8 cellular contexts compared by ENCODE assay signal in genomic region chr3:16264708-16265454, GRCh38. TPM values are rescaled to one million over a fixed set of nuclear protein-coding genes. Genes with fewer than 3 reads are reported as not detected.
A peak's percentile ranks its signal among the peaks of the same experiment; 100 is the strongest.
DNase-seq lines count a peak whose midpoint lies in the region; ATAC-seq, FAIRE-seq and TF ChIP-seq lines count a peak whose summit lies in the region.

Gene DPH3, minus strand, starts transcription at chr3:16264943. Its CDS starts 67 bp downstream, at chr3:16264876.
Gene OXNAD1, plus strand, starts transcription at chr3:16265212. Its CDS starts 5,741 bp downstream, at chr3:16270953.

- peak within 1 kb of the TSS; percentile 88 for H3K18ac ChIP-seq in H1 (ENCODE audit: extremely low read depth, low read length)
- H3K18ac ChIP-seq in mesenchymal stem cell (ENCODE audit: low read depth in 1 of 2, low read length in 2 of 2): peak within 1 kb of the TSS; percentile 46 to 78

- WGBS in H1 (ENCODE audit: extremely low coverage in 1 of 2, insufficient coverage in 1 of 2, insufficient read length in 1 of 2, insufficient replicate concordance in 2 of 2, low coverage in 1 of 2, low lambda C conversion rate in 2 of 2, missing lambda C conversion rate in 1 of 2), 2 experiments: 1% methylated on average over 59 of the region's 61 CpGs; no CpG with 5 or more reads in 1 of the 2 experiments
- WGBS in mesenchymal stem cell: under 1% methylated on average over 61 of the region's 61 CpGs

- no peak within 1 kb of the TSS for H2BK20ac ChIP-seq in H1 (ENCODE audit: low read length)

- H3K4me1 ChIP-seq in H1 (replicated peaks in 1 of 4; ENCODE audit: control insufficient read depth in 3 of 4, insufficient read depth in 4 of 4, low read length in 3 of 4) (peaks cover 0 to 8% (median 1%) of the 10 kb centered on the region in 4 experiments; a peak in 4 of 7 replicates), mesenchymal stem cell (ENCODE audit: control insufficient read depth, insufficient read depth, low read depth, low read length) (peaks cover 2% of the 10 kb centered on the region)

- peak within 1 kb of the TSS; percentile 87 to 99 (median 96) for H3K4me3 ChIP-seq in H1 (ENCODE audit: extremely low read depth in 1 of 4, insufficient read depth in 2 of 4, low read depth in 3 of 4, low read length in 4 of 4)
- H3K4me3 ChIP-seq in mesenchymal stem cell (ENCODE audit: insufficient read depth in 1 of 2, low read depth in 1 of 2, low read length in 2 of 2): peak within 1 kb of the TSS; percentile 93

- ATAC-seq in GM21367 (IDR thresholded peaks at IDR 0.05; ENCODE audit: unreplicated experiment): peak; percentile 98

- H2AK5ac ChIP-seq in H1 (ENCODE audit: low read depth, low read length) (no peak within 1 kb of the TSS), mesenchymal stem cell (ENCODE audit: low read length, severe bottlenecking) (no peak within 1 kb of the TSS)

- peaks cover 6% of the 10 kb centered on the region for H3K23me2 ChIP-seq in H1 (ENCODE audit: low read depth, low read length)

- H3K79me1 ChIP-seq in H1 (ENCODE audit: low read depth, low read length): peaks cover 11% of the 10 kb centered on the region
- H3K79me1 ChIP-seq in mesenchymal stem cell (replicated peaks; ENCODE audit: low read length, poor library complexity, severe bottlenecking): peaks cover 21% of the 10 kb centered on the region

- H3K4ac ChIP-seq in H1 (replicated peaks; ENCODE audit: insufficient read length, low read depth, low read length) (peak within 1 kb of the TSS; percentile 55), mesenchymal stem cell (ENCODE audit: low read depth in 1 of 2, low read length in 2 of 2) (peak within 1 kb of the TSS; percentile 66 to 89)

- H2BK5ac ChIP-seq in H1 (ENCODE audit: low read depth, low read length): peak within 1 kb of the TSS; percentile 89
- peak within 1 kb of the TSS; percentile 33 for H2BK5ac ChIP-seq in mesenchymal stem cell (ENCODE audit: low read depth, low read length, poor library complexity, severe bottlenecking)

- H4K91ac ChIP-seq in H1 (replicated peaks; ENCODE audit: insufficient read length, low read length): peak within 1 kb of the TSS; percentile 48
- H4K91ac ChIP-seq in mesenchymal stem cell (ENCODE audit: low read length): no peak within 1 kb of the TSS

- DNase-seq in COR-L47 (lab: John Stamatoyannopoulos, UW) (peak; percentile 96), HTR-8/SVneo (ENCODE audit: insufficient read length, low spot score) (peak; percentile 98), NOMO-1 treated with dmso at 0.1 percent for 144 hours (lab: John Stamatoyannopoulos, UW; ENCODE audit: unreplicated experiment) (peak; percentile 98), H1 (ENCODE audit: low read depth in 1 of 2, low spot score in 2 of 2) (peak; percentile 96 to 100), mesenchymal stem cell (peak; percentile 100)
- peak; percentile 97 to 98 (median 98) for DNase-seq in activated CD8-positive, alpha-beta memory T cell treated with anti-CD3 and anti-CD28 coated beads for 48 hours (ENCODE audit: low read depth in 2 of 3, low spot score in 2 of 3)
- peak; percentile 98 for DNase-seq in stimulated activated CD8-positive, alpha-beta memory T cell treated with anti-CD3 and anti-CD28 coated beads, Interleukin-12 subunit alpha, Interleukin-12 subunit beta, amount 100 ng/mL, for 4 hours (ENCODE audit: low read depth)

- 0 out of 3 replicates have a peak, but pooled peaks of 1 of the 2 experiments have one; percentile 42 for TF ChIP-seq EP300 in H1 (IDR thresholded peaks at IDR 0.05; ENCODE audit: borderline replicate concordance in 1 of 2, low read depth in 2 of 2, low read length in 2 of 2)

- H3K9me3 ChIP-seq in H1 (ENCODE audit: insufficient read depth in 2 of 2, low read depth in 1 of 2, low read length in 1 of 2) (no peaks in the 10 kb centered on the region), mesenchymal stem cell (ENCODE audit: control insufficient read depth, low read length) (no peaks in the 10 kb centered on the region)

- POLR2A ChIA-PET in H1 (lab: Charles Lee; ENCODE audit: partially characterized antibody): interaction anchor here (0.9 to 2.4 kb wide), 10 partner anchors 9 to 438 kb away, joined by 3 to 10 read pairs (median 4); no protein-coding TSS in a partner anchor

- H4K20me1 ChIP-seq in H1 (replicated peaks in 1 of 2; ENCODE audit: control insufficient read depth in 1 of 2, insufficient read depth in 2 of 2, low read length in 2 of 2): peaks cover 3 to 4% of the 10 kb centered on the region in 2 experiments

- H3K9ac ChIP-seq in H1 (replicated peaks in 1 of 4; ENCODE audit: extremely low read depth in 1 of 4, low read depth in 3 of 4, low read length in 3 of 4) (peak within 1 kb of the TSS; percentile 80 to 97 (median 96)), mesenchymal stem cell (ENCODE audit: low read length) (peak within 1 kb of the TSS; percentile 100)

- CTCF ChIA-PET in H1 (lab: Charles Lee; ENCODE audit: partially characterized antibody): interaction anchor here (0.6 to 1.5 kb wide), 6 partner anchors 12 to 285 kb away, joined by 3 to 7 read pairs (median 4); no protein-coding TSS in a partner anchor

- peak within 1 kb of the TSS; percentile 70 for H3K56ac ChIP-seq in H1 (replicated peaks; ENCODE audit: insufficient read length, low read depth, low read length)

- H2BK120ac ChIP-seq in H1 (replicated peaks; ENCODE audit: low read depth, low read length) (no peak within 1 kb of the TSS), mesenchymal stem cell (ENCODE audit: low read depth, low read length) (no peak within 1 kb of the TSS)

- FAIRE-seq in HTR-8/SVneo (lab: Jason Lieb, UNC) (peak; percentile 98), H1 (lab: Jason Lieb, UNC) (peak; percentile 48)

- TF ChIP-seq POLR2A in H1 (IDR thresholded peaks at IDR 0.05; ENCODE audit: control extremely low read depth in 1 of 2, low read depth in 2 of 2, low read length in 2 of 2): peak; percentile 92 to 97

- peak in 1 of 3 experiments; percentile 9; a peak in 1 of 4 replicates for TF ChIP-seq CTCF in H1 (IDR thresholded peaks at IDR 0.05; ENCODE audit: control extremely low read depth in 1 of 3, insufficient read depth in 1 of 3, low read depth in 1 of 3, low read length in 3 of 3)

- H4K8ac ChIP-seq in H1 (ENCODE audit: extremely low read depth, insufficient read depth, low read length) (peak within 1 kb of the TSS; percentile 97; the same call in 1 of the 2 replicates), mesenchymal stem cell (ENCODE audit: low read length) (peak within 1 kb of the TSS; percentile 76)

- H2BK12ac ChIP-seq in H1 (ENCODE audit: low read depth, low read length) (peak within 1 kb of the TSS; percentile 40; the same call in 1 of the 2 replicates), mesenchymal stem cell (ENCODE audit: low read length in 2 of 2) (peak within 1 kb of the TSS in 1 of 2 experiments; percentile 24)

- H4K5ac ChIP-seq in H1 (ENCODE audit: insufficient read length, low read depth, low read length): peak within 1 kb of the TSS; percentile 59

- H3K36me3 ChIP-seq in H1 (ENCODE audit: control insufficient read depth in 2 of 4, insufficient read depth in 4 of 4, low read length in 3 of 4) (peaks cover 0 to 8% (median 5%) of the 10 kb centered on the region in 4 experiments; a peak in 5 of 8 replicates), mesenchymal stem cell (ENCODE audit: control insufficient read depth in 1 of 2, insufficient read depth in 2 of 2, low read depth in 1 of 2, low read length in 2 of 2) (peaks cover 0 to 37% of the 10 kb centered on the region in 2 experiments)

- TF ChIP-seq RAD21 in H1 (IDR thresholded peaks at IDR 0.05 in 1 of 2, conservative IDR thresholded peaks at IDR 0.05 in 1 of 2; ENCODE audit: low read depth in 2 of 2, low read length in 2 of 2): no peak

- H3K23ac ChIP-seq in H1 (ENCODE audit: insufficient read length) (no peak within 1 kb of the TSS), mesenchymal stem cell (ENCODE audit: low read length in 2 of 2) (peak within 1 kb of the TSS in 1 of 2 experiments; percentile 34)

- H3K14ac ChIP-seq in H1 (ENCODE audit: insufficient read length): no peak within 1 kb of the TSS
- peak within 1 kb of the TSS in 1 of 2 experiments; percentile 13 for H3K14ac ChIP-seq in mesenchymal stem cell (ENCODE audit: low read length in 2 of 2)

- peak within 1 kb of the TSS; percentile 96 for H3K27ac ChIP-seq in H1 (ENCODE audit: low read depth, low read length)
- peak within 1 kb of the TSS; percentile 72 for H3K27ac ChIP-seq in mesenchymal stem cell (ENCODE audit: low read length, poor library complexity, severe bottlenecking)

- H3K27me3 ChIP-seq in H1 (replicated peaks in 1 of 4; ENCODE audit: control insufficient read depth in 3 of 4, extremely low read depth in 1 of 4, insufficient read depth in 3 of 4, low read length in 3 of 4) (no peaks in the 10 kb centered on the region), mesenchymal stem cell (ENCODE audit: control insufficient read depth in 1 of 2, insufficient read depth in 1 of 2, low read length in 2 of 2) (no peaks in the 10 kb centered on the region)

- H2BK15ac ChIP-seq in H1 (ENCODE audit: low read length) (no peak within 1 kb of the TSS), mesenchymal stem cell (ENCODE audit: low read depth, poor library complexity, severe bottlenecking) (no peak within 1 kb of the TSS)

- H2AFZ ChIP-seq in H1 (ENCODE audit: low read length): peak within 1 kb of the TSS; percentile 89
- peak within 1 kb of the TSS; percentile 91 for H2AFZ ChIP-seq in mesenchymal stem cell (ENCODE audit: low read depth, low read length)

- H3K79me2 ChIP-seq in H1 (ENCODE audit: control insufficient read depth in 1 of 2, insufficient read depth in 2 of 2, low read length in 2 of 2): peaks cover 16 to 77% of the 10 kb centered on the region in 2 experiments

- H3K4me2 ChIP-seq in H1 (ENCODE audit: insufficient read depth in 1 of 2, low read depth in 2 of 2, low read length in 2 of 2): peak within 1 kb of the TSS; percentile 93 to 99
- H3K4me2 ChIP-seq in mesenchymal stem cell (ENCODE audit: low read length, poor library complexity, severe bottlenecking): peak within 1 kb of the TSS; percentile 97

RNA-seq across cellular contexts. Expression of gene DPH3, which starts in this region (rescaled TPM):
- 33.0 and 40.1 TPM in 2 replicates for total RNA-seq in H1 (2021; fragmentation: NEBNext Ultra II Directional; extraction: Animal tissue kit (Norgen Biotek cat#: 25700))
- 5.8 and 9.8 TPM in 2 replicates for polyA plus RNA-seq in H1 (2011; rRNA removed)
- polyA plus RNA-seq in H1 (2011; cell fraction: cytosol; rRNA removed): 9.7 TPM
- 4.7 TPM for polyA plus RNA-seq in H1 (2011; cell fraction: nucleus; rRNA removed)
- polyA plus RNA-seq in H1 (2012, experiment 1 of 2): 14.1 to 27.3 TPM (median 15.1 TPM) in 4 replicates
- polyA plus RNA-seq in H1 (2012, experiment 2 of 2): 11.6 TPM
- polyA plus RNA-seq in H1 (2013, experiment 1 of 2): 15.9 TPM
- polyA plus RNA-seq in H1 (2013, experiment 2 of 2): 16.5 TPM
- 9.4 and 14.0 TPM in 2 replicates for polyA minus RNA-seq in H1 (2011; rRNA and poly(A)+ RNA removed)
- 8.0 TPM for polyA minus RNA-seq in H1 (2011; cell fraction: cytosol; rRNA and poly(A)+ RNA removed)
- polyA minus RNA-seq in H1 (2011; cell fraction: nucleus; rRNA and poly(A)+ RNA removed): 9.2 TPM
- polyA plus RNA-seq in mesenchymal stem cell (2013, experiment 1 of 2): 38.5 TPM
- polyA plus RNA-seq in mesenchymal stem cell (2013, experiment 2 of 2): 40.8 TPM

RNA-seq across cellular contexts. Expression of gene OXNAD1, which starts in this region (rescaled TPM):
- 24.8 and 25.2 TPM in 2 replicates for total RNA-seq in H1 (2021; fragmentation: NEBNext Ultra II Directional; extraction: Animal tissue kit (Norgen Biotek cat#: 25700))
- 14.6 and 14.9 TPM in 2 replicates for polyA plus RNA-seq in H1 (2011; rRNA removed)
- polyA plus RNA-seq in H1 (2011; cell fraction: cytosol; rRNA removed): 19.9 TPM
- 17.0 TPM for polyA plus RNA-seq in H1 (2011; cell fraction: nucleus; rRNA removed)
- polyA plus RNA-seq in H1 (2012, experiment 1 of 2): 16.0 to 21.4 TPM (median 18.1 TPM) in 4 replicates
- 3.8 TPM for polyA plus RNA-seq in H1 (2012, experiment 2 of 2)
- polyA plus RNA-seq in H1 (2013, experiment 1 of 2): 12.7 TPM
- 13.0 TPM for polyA plus RNA-seq in H1 (2013, experiment 2 of 2)
- polyA minus RNA-seq in H1 (2011; rRNA and poly(A)+ RNA removed): 38.5 and 46.6 TPM in 2 replicates
- polyA minus RNA-seq in H1 (2011; cell fraction: cytosol; rRNA and poly(A)+ RNA removed): 13.4 TPM
- 87.5 TPM for polyA minus RNA-seq in H1 (2011; cell fraction: nucleus; rRNA and poly(A)+ RNA removed)
- 4.5 TPM for polyA plus RNA-seq in mesenchymal stem cell (2013, experiment 1 of 2)
- polyA plus RNA-seq in mesenchymal stem cell (2013, experiment 2 of 2): 3.8 TPM

Comparison
In these comparisons a context has a peak if more than half of its experiments do, and no peak if none do; other contexts are left out.
1. Peak in every context shown above with its lines: DNase-seq, ATAC-seq, H3K4me3 ChIP-seq and H3K27ac ChIP-seq.